1 cellular context compared by ENCODE assay signal in genomic region chr1:2448098-2448445, GRCh38.
TF ChIP-seq lines count a peak whose summit lies in the region.

No MANE protein-coding gene starts in this region.

TF ChIP-seq in H1, 55 proteins besides CTCF, POLR2A, EP300 and RAD21:
- TF ChIP-seq CEBPB (IDR thresholded peaks at IDR 0.05; ENCODE audit: low read depth, low read length) (no peak), CTBP2 (IDR thresholded peaks at IDR 0.05; ENCODE audit: borderline replicate concordance, insufficient read depth, insufficient read length, low read length) (no peak), CHD1 (IDR thresholded peaks at IDR 0.05; ENCODE audit: low read depth, low read length) (no peak), CBX8 (IDR thresholded peaks at IDR 0.05; ENCODE audit: borderline replicate concordance, low read depth, low read length) (no peak), BRCA1 (IDR thresholded peaks at IDR 0.05; ENCODE audit: low read depth, low read length) (no peak), KDM4A (IDR thresholded peaks at IDR 0.05; ENCODE audit: low read depth, low read length, severe bottlenecking) (no peak), RNF2 (IDR thresholded peaks at IDR 0.05; ENCODE audit: borderline replicate concordance, low read depth, low read length, missing control alignments, poor library complexity, severe bottlenecking) (no peak), JUND (IDR thresholded peaks at IDR 0.05; ENCODE audit: low read length) (no peak), SIN3A (conservative IDR thresholded peaks at IDR 0.05 in 1 of 2, IDR thresholded peaks at IDR 0.05 in 1 of 2; ENCODE audit: low read depth in 1 of 2, low read length in 2 of 2) (no peak), SP1 (IDR thresholded peaks at IDR 0.05; ENCODE audit: low read depth, low read length) (no peak), GTF2F1 (IDR thresholded peaks at IDR 0.05; ENCODE audit: borderline replicate concordance, low read depth, low read length) (no peak), HDAC6 (IDR thresholded peaks at IDR 0.05; ENCODE audit: low read depth, low read length) (no peak), JUN (IDR thresholded peaks at IDR 0.05; ENCODE audit: low read depth, low read length) (no peak), SUZ12 (IDR thresholded peaks at IDR 0.05; ENCODE audit: low read length) (no peak), CHD7 (IDR thresholded peaks at IDR 0.05; ENCODE audit: insufficient replicate concordance, low read length) (no peak), POLR2AphosphoS5 (IDR thresholded peaks at IDR 0.05; ENCODE audit: low read depth, low read length) (no peak), TCF12 (IDR thresholded peaks at IDR 0.05; ENCODE audit: low read depth, low read length) (no peak), BCL11A (IDR thresholded peaks at IDR 0.05; ENCODE audit: low read depth in 2 of 2, low read length in 2 of 2) (no peak)
